ENCODE assay signal across 8 cellular contexts in the genomic region with DNA sequence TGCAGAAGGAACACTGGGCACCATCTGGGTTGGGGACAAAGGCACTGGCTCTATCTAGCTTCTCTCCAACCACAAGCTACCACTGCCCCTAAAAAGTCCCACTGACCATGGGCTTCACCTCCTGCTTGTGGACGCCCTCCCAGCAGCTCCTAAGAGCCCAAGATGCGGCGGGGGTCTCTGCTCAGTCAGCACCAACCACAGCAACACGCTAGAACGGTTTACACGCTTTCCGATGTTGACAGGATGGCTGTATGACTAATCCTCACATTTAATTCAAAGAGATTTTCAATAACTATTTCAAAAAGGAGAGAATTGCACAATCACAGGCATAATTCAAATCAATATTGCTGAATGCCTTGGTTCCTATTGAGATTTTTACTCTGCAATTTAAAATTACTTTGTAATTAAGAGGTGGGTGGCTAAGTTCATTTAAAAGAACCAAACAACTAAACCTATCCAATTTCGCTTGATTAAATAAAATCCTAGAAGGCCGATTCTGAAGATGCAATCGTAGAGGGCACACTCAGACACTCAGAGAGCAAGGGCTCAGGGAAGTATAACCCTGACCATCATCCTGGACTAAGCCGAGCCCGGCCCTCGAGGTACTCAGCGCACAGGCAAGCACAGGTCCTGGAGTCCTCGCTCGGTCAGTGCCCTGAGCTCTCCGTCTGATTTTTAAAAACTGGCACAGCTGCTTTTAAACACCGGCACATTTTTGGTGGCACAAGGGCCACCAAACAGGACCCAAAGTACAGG.
A peak's percentile ranks its signal among the peaks of the same experiment; 100 is the strongest.
DNase-seq lines count a peak whose midpoint lies in the region; ATAC-seq and TF ChIP-seq lines count a peak whose summit lies in the region.
"Not testable (repeated sequence)": the region's sequence is repeated elsewhere in the genome, so short reads cannot be mapped to it uniquely, and the experiment has no call there.

No MANE protein-coding gene starts in this region.

- peak overlapping the region; percentile 89 for H3K27ac ChIP-seq in C4-2B
- H3K27ac ChIP-seq in mucosa of rectum (ENCODE audit: low read depth in 2 of 2, low read length in 2 of 2) = not testable (repeated sequence)

- not testable (repeated sequence) for H3K4me1 Mint-ChIP-seq in T-helper 2 cell treated with Interferon-gamma antibody and Interleukin-4, amounts not matched to agents 5 μg/mL and 100 μg/mL, for 36 hours (ENCODE audit: low read depth); stimulated activated naive B cell treated with anti-CD40 and anti-IgM and Interleukin-4, amounts not matched to agents 10 μg/mL and 1 μg/mL and 100 μg/mL, for 72 hours
- peaks cover 18% of the 10 kb centered on the region for H3K4me1 Mint-ChIP-seq in brain

- not testable (repeated sequence) for H3K27me3 Mint-ChIP-seq in T-helper 2 cell treated with Interferon-gamma antibody and Interleukin-4, amounts not matched to agents 5 μg/mL and 100 μg/mL, for 36 hours (ENCODE audit: low read depth); brain; stimulated activated naive B cell treated with anti-CD40 and anti-IgM and Interleukin-4, amounts not matched to agents 10 μg/mL and 1 μg/mL and 100 μg/mL, for 72 hours

- not testable (repeated sequence) for DNase-seq in T-helper 2 cell treated with Interferon-gamma antibody and Interleukin-4, amounts not matched to agents 5 μg/mL and 100 μg/mL, for 36 hours (ENCODE audit: low spot score); Right ventricle myocardium superior; stimulated activated naive B cell treated with anti-CD40 and anti-IgM and Interleukin-4, amounts not matched to agents 10 μg/mL and 1 μg/mL and 100 μg/mL, for 72 hours

- not testable (repeated sequence) for H3K9me3 Mint-ChIP-seq in T-helper 2 cell treated with Interferon-gamma antibody and Interleukin-4, amounts not matched to agents 5 μg/mL and 100 μg/mL, for 36 hours; brain; stimulated activated naive B cell treated with anti-CD40 and anti-IgM and Interleukin-4, amounts not matched to agents 10 μg/mL and 1 μg/mL and 100 μg/mL, for 72 hours

- H3K36me3 ChIP-seq in mucosa of rectum (ENCODE audit: control insufficient read depth in 2 of 2, insufficient read depth in 2 of 2, low read length in 2 of 2) = not testable (repeated sequence)

- intact Hi-C loops in Right ventricle myocardium superior (cut with DNase I) = not testable (repeated sequence)

- H3K36me3 Mint-ChIP-seq in T-helper 2 cell treated with Interferon-gamma antibody and Interleukin-4, amounts not matched to agents 5 μg/mL and 100 μg/mL, for 36 hours (ENCODE audit: low read depth); brain: not testable (repeated sequence)
- peaks cover 6 to 13% of the 10 kb centered on the region in 2 donors for H3K36me3 Mint-ChIP-seq in stimulated activated naive B cell treated with anti-CD40 and anti-IgM and Interleukin-4, amounts not matched to agents 10 μg/mL and 1 μg/mL and 100 μg/mL, for 72 hours

- H3K4me3 ChIP-seq in mucosa of rectum (ENCODE audit: low read length in 2 of 2) = peak overlapping the region; percentile 20 to 43

- peak overlapping the region; percentile 85 for H3K4me3 Mint-ChIP-seq in T-helper 2 cell treated with Interferon-gamma antibody and Interleukin-4, amounts not matched to agents 5 μg/mL and 100 μg/mL, for 36 hours
- peak overlapping the region; percentile 79 to 91 (median 85) for H3K4me3 Mint-ChIP-seq in brain
- H3K4me3 Mint-ChIP-seq in stimulated activated naive B cell treated with anti-CD40 and anti-IgM and Interleukin-4, amounts not matched to agents 10 μg/mL and 1 μg/mL and 100 μg/mL, for 72 hours = peak overlapping the region; percentile 36 to 74

- H3K27me3 ChIP-seq in mucosa of rectum (ENCODE audit: control insufficient read depth in 2 of 2, insufficient read depth in 2 of 2, low read length in 2 of 2) = not testable (repeated sequence)

- not testable (repeated sequence) for TF ChIP-seq CTCF in C4-2B (conservative IDR thresholded peaks at IDR 0.05); brain (conservative IDR thresholded peaks at IDR 0.05)

- peak overlapping the region; percentile 41 for H3K27ac Mint-ChIP-seq in T-helper 2 cell treated with Interferon-gamma antibody and Interleukin-4, amounts not matched to agents 5 μg/mL and 100 μg/mL, for 36 hours
- peak overlapping the region in 2 of 5 experiments; percentile 78 for H3K27ac Mint-ChIP-seq in brain
- not testable (repeated sequence) for H3K27ac Mint-ChIP-seq in stimulated activated naive B cell treated with anti-CD40 and anti-IgM and Interleukin-4, amounts not matched to agents 10 μg/mL and 1 μg/mL and 100 μg/mL, for 72 hours

- H3K9me3 ChIP-seq in mucosa of rectum (ENCODE audit: control insufficient read depth in 2 of 2, low read length in 2 of 2) = not testable (repeated sequence)

- ATAC-seq in GM21529 (IDR thresholded peaks at IDR 0.05; ENCODE audit: unreplicated experiment) (peak; percentile 25), HG03520 (IDR thresholded peaks at IDR 0.05; ENCODE audit: unreplicated experiment) (peak; percentile 10), Right ventricle myocardium superior (ENCODE audit: poor library complexity) (peak; percentile 38)
- peak; percentile 10 to 26 for ATAC-seq in stimulated activated naive B cell treated with anti-CD40 and anti-IgM and Interleukin-4, amounts not matched to agents 10 μg/mL and 1 μg/mL and 100 μg/mL, for 72 hours (replicated peaks)

- not testable (repeated sequence) for H3K9ac ChIP-seq in mucosa of rectum (ENCODE audit: low read depth in 1 of 2, low read length in 2 of 2)

- H3K4me1 ChIP-seq in mucosa of rectum (ENCODE audit: control insufficient read depth in 2 of 2, insufficient read depth in 2 of 2, low read length in 2 of 2) = not testable (repeated sequence)
